Comparison of ENCODE assay signal across 15 cellular contexts in genomic region chr9:126682928-126683697, GRCh38.
A peak's percentile ranks its signal among the peaks of the same experiment; 100 is the strongest.
DNase-seq lines count a peak whose midpoint lies in the region; ATAC-seq and TF ChIP-seq lines count a peak whose summit lies in the region.
"Had no signal": no experiment of that assay in that cellular context is flagged by ENCODE, and none has a peak within 500 bp of the region (broad histone marks: within the 10 kb centered on the region; RNA-seq: fewer than 3 reads in every experiment).

No MANE protein-coding gene starts in this region.

- TF ChIP-seq CTCF in brain (conservative IDR thresholded peaks at IDR 0.05) (no peak), testis (IDR thresholded peaks at IDR 0.05) (no peak), BE2C (IDR thresholded peaks at IDR 0.05; ENCODE audit: low read depth, low read length) (no peak)

- no peak for TF ChIP-seq POLR2A in testis (IDR thresholded peaks at IDR 0.05)

- intact Hi-C loops in testis (cut with DNase I; ENCODE audit: low total_unique reads), result no loop called here

- peaks cover 4% of the 10 kb centered on the region; the same call in 1 of the 2 replicates for H3K4me1 ChIP-seq in iPS-20b (ENCODE audit: insufficient read depth, low read length)
- no peaks in the 10 kb centered on the region for H3K4me1 ChIP-seq in testis
- H3K4me1 ChIP-seq in BE2C, result no peaks in the 10 kb centered on the region
- H3K4me1 ChIP-seq: left lung had no signal

- H3K9me3 ChIP-seq in iPS-20b (ENCODE audit: insufficient read depth, low read depth, low read length), result no peaks in the 10 kb centered on the region
- H3K9me3 ChIP-seq in testis, result no peaks in the 10 kb centered on the region
- H3K9me3 ChIP-seq in BE2C, result no peaks in the 10 kb centered on the region
- H3K9me3 ChIP-seq: left lung, spleen, transverse colon had no signal

- H3K36me3 ChIP-seq in iPS-20b (ENCODE audit: insufficient read depth, low read depth, low read length) (no peaks in the 10 kb centered on the region), testis (ENCODE audit: low read depth, missing control alignments) (no peaks in the 10 kb centered on the region), BE2C (no peaks in the 10 kb centered on the region)
- H3K36me3 ChIP-seq: left lung, spleen, transverse colon had no signal

- 1 to 5% methylated on average over 38 to 45 of the region's 69 CpGs for WGBS in testis, 2 donors

- no peak overlapping the region for H3K27ac Mint-ChIP-seq in activated T-cell treated with anti-CD3 and anti-CD28 coated beads, Interleukin-2, amount 50 U/mL, for 72 hours
- no peak overlapping the region for H3K27ac Mint-ChIP-seq in activated T-cell treated with anti-CD3 and anti-CD28 coated beads, Interleukin-2, amount 50 U/mL, for 24 hours
- no peak overlapping the region for H3K27ac Mint-ChIP-seq in brain
- H3K27ac Mint-ChIP-seq: activated CD4-positive, alpha-beta T cell treated with anti-CD3 and anti-CD28 coated beads for 36 hours had no signal

- H3K4me1 Mint-ChIP-seq in activated T-cell treated with anti-CD3 and anti-CD28 coated beads, Interleukin-2, amount 50 U/mL, for 72 hours (ENCODE audit: low read depth), result peaks cover 6% of the 10 kb centered on the region
- H3K4me1 Mint-ChIP-seq in activated T-cell treated with anti-CD3 and anti-CD28 coated beads, Interleukin-2, amount 50 U/mL, for 24 hours (ENCODE audit: low read depth), result peaks cover 11% of the 10 kb centered on the region
- H3K4me1 Mint-ChIP-seq in brain, result peaks cover 5% of the 10 kb centered on the region

- no peak overlapping the region for H3K9ac ChIP-seq in iPS-20b (ENCODE audit: low read depth, low read length)

- peak in 1 of 2 donors; percentile 26 for ATAC-seq in activated T-cell treated with anti-CD3 and anti-CD28 coated beads, Interleukin-2, amount 50 U/mL, for 72 hours (replicated peaks in 1 of 2)
- no peak for ATAC-seq in HG02571 (IDR thresholded peaks at IDR 0.05; ENCODE audit: unreplicated experiment)
- ATAC-seq: activated CD4-positive, alpha-beta T cell treated with anti-CD3 and anti-CD28 coated beads for 36 hours; left lung had no signal

- H3K27me3 Mint-ChIP-seq in activated T-cell treated with anti-CD3 and anti-CD28 coated beads, Interleukin-2, amount 50 U/mL, for 72 hours (ENCODE audit: low read depth), result peaks cover 81% of the 10 kb centered on the region
- peaks cover 84% of the 10 kb centered on the region for H3K27me3 Mint-ChIP-seq in activated T-cell treated with anti-CD3 and anti-CD28 coated beads, Interleukin-2, amount 50 U/mL, for 24 hours
- peaks cover 93% of the 10 kb centered on the region for H3K27me3 Mint-ChIP-seq in brain

- DNase-seq in activated T-cell treated with anti-CD3 and anti-CD28 coated beads, Interleukin-2, amount 50 U/mL, for 72 hours, result peak in 1 of 2 donors; percentile 18
- DNase-seq in activated T-cell treated with anti-CD3 and anti-CD28 coated beads, Interleukin-2, amount 50 U/mL, for 24 hours, result no peak
- peak; percentile 50 for DNase-seq in testis
- no peak for DNase-seq in BE2C
- DNase-seq in OCI-M2 (lab: John Stamatoyannopoulos, UW; ENCODE audit: unreplicated experiment), result no peak
- DNase-seq: activated CD4-positive, alpha-beta T cell treated with anti-CD3 and anti-CD28 coated beads for 36 hours; activated T-cell treated with anti-CD3 and anti-CD28 coated beads, Interleukin-2, amount 50 U/mL, for 48 hours; effector CD8-positive, alpha-beta T cell; left lung; NCI-H510A; spleen; transverse colon had no signal

- no peak overlapping the region for H3K27ac ChIP-seq in iPS-20b (ENCODE audit: low read length)
- H3K27ac ChIP-seq in testis, result no peak overlapping the region
- H3K27ac ChIP-seq: left lung, transverse colon had no signal

- H3K27me3 ChIP-seq in iPS-20b (ENCODE audit: insufficient read depth, low read length) (peaks cover 98% of the 10 kb centered on the region), testis (no peaks in the 10 kb centered on the region), BE2C (peaks cover 66% of the 10 kb centered on the region)

- no peaks in the 10 kb centered on the region for H3K36me3 Mint-ChIP-seq in activated T-cell treated with anti-CD3 and anti-CD28 coated beads, Interleukin-2, amount 50 U/mL, for 72 hours (ENCODE audit: insufficient read depth in 2 of 2)
- no peaks in the 10 kb centered on the region for H3K36me3 Mint-ChIP-seq in activated T-cell treated with anti-CD3 and anti-CD28 coated beads, Interleukin-2, amount 50 U/mL, for 24 hours (ENCODE audit: low read depth)
- H3K36me3 Mint-ChIP-seq in brain, result no peaks in the 10 kb centered on the region

- peak overlapping the region; percentile 34; the same call in 1 of the 2 replicates for H3K4me3 ChIP-seq in iPS-20b (ENCODE audit: low read length)
- H3K4me3 ChIP-seq in testis, result no peak overlapping the region
- H3K4me3 ChIP-seq in BE2C (ENCODE audit: low read depth, low read length), result no peak overlapping the region
- H3K4me3 ChIP-seq: left lung had no signal

- peak overlapping the region; percentile 26 to 57 for H3K4me3 Mint-ChIP-seq in activated T-cell treated with anti-CD3 and anti-CD28 coated beads, Interleukin-2, amount 50 U/mL, for 72 hours
- H3K4me3 Mint-ChIP-seq in activated T-cell treated with anti-CD3 and anti-CD28 coated beads, Interleukin-2, amount 50 U/mL, for 24 hours, result no peak overlapping the region
- H3K4me3 Mint-ChIP-seq in brain, result peak overlapping the region in 3 of 5 experiments; percentile 51 to 61 (median 51)
- H3K4me3 Mint-ChIP-seq: activated CD4-positive, alpha-beta T cell treated with anti-CD3 and anti-CD28 coated beads for 36 hours had no signal

- no peaks in the 10 kb centered on the region for H3K9me3 Mint-ChIP-seq in activated T-cell treated with anti-CD3 and anti-CD28 coated beads, Interleukin-2, amount 50 U/mL, for 72 hours
- H3K9me3 Mint-ChIP-seq in activated T-cell treated with anti-CD3 and anti-CD28 coated beads, Interleukin-2, amount 50 U/mL, for 24 hours, result no peaks in the 10 kb centered on the region
- peaks cover 0 to 9% (median 3%) of the 10 kb centered on the region in 5 experiments for H3K9me3 Mint-ChIP-seq in brain
